ENCODE assay signal across 9 cellular contexts in the genomic region with DNA sequence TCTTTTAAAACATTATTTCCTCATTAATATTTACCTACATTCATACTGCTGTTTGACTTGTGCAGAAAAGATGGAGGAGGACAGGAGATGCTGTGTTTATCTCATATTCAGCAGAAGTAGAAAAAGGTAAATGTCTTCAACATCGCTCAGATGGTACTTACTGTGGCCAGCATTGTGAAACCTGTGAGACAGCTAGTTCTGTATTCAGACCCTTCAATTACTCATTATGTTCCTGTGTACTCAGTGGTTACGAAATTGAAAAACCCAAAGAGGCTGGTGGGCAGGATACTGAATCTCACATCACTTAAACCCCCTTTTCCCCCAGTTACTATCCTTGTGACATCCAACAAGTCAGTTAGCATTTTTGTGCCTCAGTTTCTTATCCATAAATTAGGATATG.
A peak's percentile ranks its signal among the peaks of the same experiment; 100 is the strongest.
DNase-seq lines count a peak whose midpoint lies in the region; ATAC-seq and TF ChIP-seq lines count a peak whose summit lies in the region.
"Had no signal": no experiment of that assay in that cellular context is flagged by ENCODE, and none has a peak within 500 bp of the region (broad histone marks: within the 10 kb centered on the region; RNA-seq: fewer than 3 reads in every experiment).

No MANE protein-coding gene starts in this region.

- no peaks in the 10 kb centered on the region for H4K20me1 ChIP-seq in PC-3 (ENCODE audit: low read length)

- H3F3A ChIP-seq in PC-3 (ENCODE audit: low read length, unreplicated experiment) = no peaks in the 10 kb centered on the region

- H3K4me3 Mint-ChIP-seq in MCF 10A (ENCODE audit: unreplicated experiment) = no peak overlapping the region

- H3K9me2 ChIP-seq in PC-3 (replicated peaks; ENCODE audit: low read length) = no peaks in the 10 kb centered on the region

- ATAC-seq in HG03045 (IDR thresholded peaks at IDR 0.05; ENCODE audit: unreplicated experiment) = peak; percentile 98
- no peak for ATAC-seq in PC-3

- H3K4me3 ChIP-seq in breast epithelium (no peak overlapping the region), PC-3 (ENCODE audit: low read length) (no peak overlapping the region)
- H3K4me3 ChIP-seq: right lobe of liver had no signal

- TF ChIP-seq POLR2A in breast epithelium (IDR thresholded peaks at IDR 0.05) = no peak

- H3K36me3 ChIP-seq in breast epithelium = no peaks in the 10 kb centered on the region
- H3K36me3 ChIP-seq in PC-3 (ENCODE audit: low read depth, low read length) = no peaks in the 10 kb centered on the region
- H3K36me3 ChIP-seq: right lobe of liver had no signal

- intact Hi-C loops in MCF 10A (cut with micrococcal nuclease) (no loop called here), breast epithelium (cut with DNase I; ENCODE audit: low total_unique reads) (no loop called here), PC-3 (cut with micrococcal nuclease) (no loop called here)

- H3K27ac Mint-ChIP-seq in MCF 10A (ENCODE audit: low read depth, unreplicated experiment) = no peak overlapping the region

- no peaks in the 10 kb centered on the region for H3K27me3 Mint-ChIP-seq in MCF 10A (ENCODE audit: insufficient read depth, unreplicated experiment)

- H3K36me3 Mint-ChIP-seq in MCF 10A (ENCODE audit: insufficient read depth, unreplicated experiment) = no peaks in the 10 kb centered on the region

- H3K9me3 ChIP-seq in breast epithelium (no peaks in the 10 kb centered on the region), PC-3 (ENCODE audit: low read length) (no peaks in the 10 kb centered on the region)
- H3K9me3 ChIP-seq: right lobe of liver had no signal

- no peak overlapping the region for H2AFZ ChIP-seq in PC-3 (ENCODE audit: low read length)

- TF ChIP-seq CTCF in MCF 10A (IDR thresholded peaks at IDR 0.05; ENCODE audit: unreplicated experiment) (no peak), breast epithelium (IDR thresholded peaks at IDR 0.05) (no peak), PC-3 (conservative IDR thresholded peaks at IDR 0.05; ENCODE audit: low read depth, low read length) (no peak)

- H3K27ac ChIP-seq in breast epithelium = no peak overlapping the region
- H3K27ac ChIP-seq in PC-3 (ENCODE audit: low read length) = no peak overlapping the region
- H3K27ac ChIP-seq: right lobe of liver had no signal

- no peaks in the 10 kb centered on the region for H3K27me3 ChIP-seq in breast epithelium
- no peaks in the 10 kb centered on the region for H3K27me3 ChIP-seq in PC-3 (ENCODE audit: low read length)
- H3K27me3 ChIP-seq: right lobe of liver had no signal

- BruUV-seq in MCF 10A (replicated peaks; lab: Mats Ljungman, UMichigan) (no TSS peak), PC-3 (replicated peaks; lab: Mats Ljungman, UMichigan) (no TSS peak)

- H3K9ac ChIP-seq in PC-3 (ENCODE audit: low read length) = no peak overlapping the region

- CTCF ChIA-PET in MCF 10A (lab: Yijun Ruan, JAX) = interaction anchor here (0.7 kb wide), 1 partner anchor 15 kb away, joined by 3 read pairs; no protein-coding TSS in a partner anchor
- CTCF ChIA-PET in PC-3 (lab: Charles Lee) = no interaction called here

- DNase-seq in MCF 10A (ENCODE audit: unreplicated experiment) (peak; percentile 54), breast epithelium (ENCODE audit: low spot score in 2 of 2) (no peak), PC-3 (peak; percentile 13), HUDEP-2 (lab: John Stamatoyannopoulos, UW; ENCODE audit: unreplicated experiment in 76 of 76) (no peak), DMS 273 (lab: John Stamatoyannopoulos, UW; ENCODE audit: unreplicated experiment) (no peak), DMS53 (lab: John Stamatoyannopoulos, UW) (no peak), NCI-H1930 (lab: John Stamatoyannopoulos, UW) (no peak)
- DNase-seq: right lobe of liver had no signal

- H3K4me1 ChIP-seq in breast epithelium (no peaks in the 10 kb centered on the region), PC-3 (ENCODE audit: insufficient read depth, low read length) (no peaks in the 10 kb centered on the region)
- H3K4me1 ChIP-seq: right lobe of liver had no signal

- H3K4me1 Mint-ChIP-seq in MCF 10A (ENCODE audit: insufficient read depth, unreplicated experiment) = peaks cover 11% of the 10 kb centered on the region

- no peaks in the 10 kb centered on the region for H3K9me3 Mint-ChIP-seq in MCF 10A (ENCODE audit: unreplicated experiment)

- H3K4me2 ChIP-seq in PC-3 (ENCODE audit: low read length) = no peak overlapping the region

- POLR2A ChIA-PET in MCF 10A (lab: Yijun Ruan, JAX) (no interaction called here), PC-3 (lab: Charles Lee; ENCODE audit: unreplicated experiment) (no interaction called here)

- no peaks in the 10 kb centered on the region for H3K79me2 ChIP-seq in PC-3 (ENCODE audit: low read length)

Comparison
In these comparisons a context has a peak if more than half of its experiments do, and no peak if none do; other contexts are left out.
1. DNase-seq: peak in MCF 10A (single experiment) and PC-3 (single experiment); none in breast epithelium (0 of 2), HUDEP-2 (0 of 76), DMS 273 (single experiment), DMS53 (single experiment) and NCI-H1930 (0 of 2).